8 cellular contexts compared by ENCODE assay signal in the genomic region with DNA sequence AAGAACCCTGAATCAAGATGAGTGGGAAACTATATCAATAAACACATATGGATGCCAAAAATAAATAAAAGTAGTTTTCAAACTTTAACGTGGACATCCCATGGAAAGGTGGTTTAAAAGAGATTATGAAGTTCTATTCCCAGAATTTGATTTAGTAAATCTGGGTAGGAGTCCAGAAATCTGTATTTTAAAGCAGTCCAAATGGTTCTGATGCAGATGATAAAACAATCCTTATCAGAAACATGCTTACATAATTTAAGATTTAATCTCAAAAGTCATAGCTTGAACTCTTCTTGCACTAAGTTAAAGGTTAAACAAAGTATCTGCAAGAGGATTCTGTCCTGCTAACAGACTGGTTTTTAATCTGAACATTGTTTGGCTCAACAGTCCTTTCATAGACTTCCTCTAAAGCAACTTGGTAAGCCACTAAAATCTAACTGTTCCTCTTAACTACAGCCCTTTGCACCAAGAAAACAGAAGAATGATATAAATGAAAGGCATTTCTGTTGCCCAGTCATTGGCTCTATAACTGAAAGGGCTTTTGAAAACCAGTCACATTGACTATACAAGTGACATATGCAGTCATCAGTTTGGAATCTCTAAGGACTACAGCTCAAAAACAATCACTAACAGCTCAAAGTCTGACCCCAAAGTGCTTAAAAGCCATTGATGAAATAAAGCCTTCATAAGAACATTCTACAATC. TPM values are rescaled to one million over a fixed set of nuclear protein-coding genes. Genes with fewer than 3 reads are reported as not detected.
DNase-seq lines count a peak whose midpoint lies in the region; ATAC-seq, FAIRE-seq and TF ChIP-seq lines count a peak whose summit lies in the region.
"Had no signal": no experiment of that assay in that cellular context is flagged by ENCODE, and none has a peak within 500 bp of the region (broad histone marks: within the 10 kb centered on the region; RNA-seq: fewer than 3 reads in every experiment).

No MANE protein-coding gene starts in this region.

- H3K4me3 Mint-ChIP-seq in astrocyte (ENCODE audit: unreplicated experiment): peak overlapping the region; percentile 17
- H3K4me3 Mint-ChIP-seq in CD8-positive, alpha-beta T cell: no peak overlapping the region
- no peak overlapping the region for H3K4me3 Mint-ChIP-seq in T-helper 2 cell treated with Interferon-gamma antibody and Interleukin-4, amounts not matched to agents 5 μg/mL and 100 μg/mL, for 36 hours
- H3K4me3 Mint-ChIP-seq: central memory CD8-positive, alpha-beta T cell had no signal

- no peaks in the 10 kb centered on the region for H3K27me3 Mint-ChIP-seq in astrocyte (ENCODE audit: low read depth, unreplicated experiment)
- H3K27me3 Mint-ChIP-seq in CD8-positive, alpha-beta T cell (ENCODE audit: low read depth): no peaks in the 10 kb centered on the region
- H3K27me3 Mint-ChIP-seq in T-helper 2 cell treated with Interferon-gamma antibody and Interleukin-4, amounts not matched to agents 5 μg/mL and 100 μg/mL, for 36 hours (ENCODE audit: low read depth): no peaks in the 10 kb centered on the region
- H3K27me3 Mint-ChIP-seq: central memory CD8-positive, alpha-beta T cell had no signal

- peaks cover 82% of the 10 kb centered on the region for H4K20me1 ChIP-seq in astrocyte (ENCODE audit: insufficient read depth, low read length)

- TF ChIP-seq CTCF in astrocyte (IDR thresholded peaks at IDR 0.05; ENCODE audit: insufficient read depth, low read depth, low read length) (no peak), kidney (IDR thresholded peaks at IDR 0.05; ENCODE audit: borderline replicate concordance, extremely low read depth, insufficient read depth) (no peak), suprapubic skin (IDR thresholded peaks at IDR 0.05) (no peak)
- TF ChIP-seq CTCF in CD8-positive, alpha-beta T cell (IDR thresholded peaks at IDR 0.05): no peak

- no peak for TF ChIP-seq POLR2A in suprapubic skin (IDR thresholded peaks at IDR 0.05)

- H3K4me1 Mint-ChIP-seq in astrocyte (ENCODE audit: low read depth, unreplicated experiment): peaks cover 43% of the 10 kb centered on the region
- peaks cover 15% of the 10 kb centered on the region for H3K4me1 Mint-ChIP-seq in CD8-positive, alpha-beta T cell (ENCODE audit: low read depth)
- peaks cover 25% of the 10 kb centered on the region for H3K4me1 Mint-ChIP-seq in T-helper 2 cell treated with Interferon-gamma antibody and Interleukin-4, amounts not matched to agents 5 μg/mL and 100 μg/mL, for 36 hours (ENCODE audit: low read depth)

- H3K4me1 ChIP-seq in astrocyte (ENCODE audit: insufficient read depth, low read length) (peaks cover 26% of the 10 kb centered on the region), kidney (ENCODE audit: control insufficient read depth in 1 of 2, insufficient read depth in 1 of 2, low read depth in 1 of 2, low read length in 2 of 2) (peaks cover 7 to 12% of the 10 kb centered on the region in 2 donors), suprapubic skin (peaks cover 37% of the 10 kb centered on the region)
- H3K4me1 ChIP-seq in CD8-positive, alpha-beta T cell (ENCODE audit: insufficient read depth, low read length): no peaks in the 10 kb centered on the region

- whole genome bisulfite sequencing in suprapubic skin: 4% methylated on average over 1 of the region's 1 CpG

- POLR2A ChIA-PET in CD8-positive, alpha-beta T cell (lab: Charles Lee): no interaction called here

- no peak overlapping the region for H2AFZ ChIP-seq in astrocyte (ENCODE audit: low read depth, low read length)

- no peak for ATAC-seq in CD8-positive, alpha-beta T cell
- ATAC-seq in GM21526 (IDR thresholded peaks at IDR 0.05; ENCODE audit: low FRiP score, unreplicated experiment): no peak

- H3K9me3 ChIP-seq in astrocyte (ENCODE audit: insufficient read depth, low read depth, low read length) (no peaks in the 10 kb centered on the region), kidney (ENCODE audit: control insufficient read depth in 1 of 2, low read length in 2 of 2) (no peaks in the 10 kb centered on the region), suprapubic skin (no peaks in the 10 kb centered on the region)
- H3K9me3 ChIP-seq in CD8-positive, alpha-beta T cell (ENCODE audit: low read length): no peaks in the 10 kb centered on the region

- intact Hi-C loops in kidney (cut with DNase I): no loop called here
- intact Hi-C loops in CD8-positive, alpha-beta T cell (cut with DNase I, micrococcal nuclease): no loop called here

- H3K27me3 ChIP-seq in astrocyte (ENCODE audit: insufficient read depth, low read length): no peaks in the 10 kb centered on the region
- no peaks in the 10 kb centered on the region for H3K27me3 ChIP-seq in suprapubic skin
- H3K27me3 ChIP-seq in CD8-positive, alpha-beta T cell (ENCODE audit: insufficient read depth, low read length): no peaks in the 10 kb centered on the region

- H3K4me3 ChIP-seq in astrocyte (ENCODE audit: insufficient read depth, low read depth, low read length): no peak overlapping the region
- H3K4me3 ChIP-seq in kidney (ENCODE audit: low read length in 2 of 2): no peak overlapping the region
- H3K4me3 ChIP-seq in suprapubic skin: no peak overlapping the region
- no peak overlapping the region for H3K4me3 ChIP-seq in CD8-positive, alpha-beta T cell (ENCODE audit: low read depth, low read length)

- H3K9me3 Mint-ChIP-seq in astrocyte (ENCODE audit: unreplicated experiment): peaks cover 3% of the 10 kb centered on the region
- H3K9me3 Mint-ChIP-seq in CD8-positive, alpha-beta T cell: no peaks in the 10 kb centered on the region
- H3K9me3 Mint-ChIP-seq in T-helper 2 cell treated with Interferon-gamma antibody and Interleukin-4, amounts not matched to agents 5 μg/mL and 100 μg/mL, for 36 hours: no peaks in the 10 kb centered on the region
- H3K9me3 Mint-ChIP-seq: central memory CD8-positive, alpha-beta T cell had no signal

- no peaks in the 10 kb centered on the region for H3K36me3 Mint-ChIP-seq in astrocyte (ENCODE audit: low read depth, unreplicated experiment)
- H3K36me3 Mint-ChIP-seq in CD8-positive, alpha-beta T cell: no peaks in the 10 kb centered on the region
- peaks cover 1% of the 10 kb centered on the region for H3K36me3 Mint-ChIP-seq in T-helper 2 cell treated with Interferon-gamma antibody and Interleukin-4, amounts not matched to agents 5 μg/mL and 100 μg/mL, for 36 hours (ENCODE audit: low read depth)

- H3K9ac ChIP-seq in astrocyte (ENCODE audit: low read length) (peak overlapping the region; percentile 61), kidney (ENCODE audit: low read length in 2 of 2) (no peak overlapping the region)

- TF ChIP-seq EP300 in suprapubic skin (IDR thresholded peaks at IDR 0.05): no peak

- no peak for FAIRE-seq in HTR-8/SVneo (lab: Jason Lieb, UNC)
- FAIRE-seq in astrocyte (lab: Jason Lieb, UNC): peak; percentile 69
- FAIRE-seq in kidney (lab: Jason Lieb, UNC): no peak

- CTCF ChIA-PET in CD8-positive, alpha-beta T cell (lab: Charles Lee): interaction anchor here (0.8 kb wide), 1 partner anchor 50 kb away, joined by 3 read pairs; no protein-coding TSS in a partner anchor

- DNase-seq in HTR-8/SVneo (ENCODE audit: insufficient read length, low spot score) (peak; percentile 74), astrocyte (ENCODE audit: low read depth) (peak; percentile 87), kidney (no peak), suprapubic skin (ENCODE audit: low spot score in 2 of 2) (no peak)
- DNase-seq in CD8-positive, alpha-beta T cell: no peak
- DNase-seq in T-helper 2 cell treated with Interferon-gamma antibody and Interleukin-4, amounts not matched to agents 5 μg/mL and 100 μg/mL, for 36 hours (ENCODE audit: low spot score): no peak

- H3K79me2 ChIP-seq in astrocyte (ENCODE audit: insufficient read depth, low read length): peaks cover 93% of the 10 kb centered on the region

- no peaks in the 10 kb centered on the region for H3K36me3 ChIP-seq in astrocyte (ENCODE audit: insufficient read depth, low read length)
- H3K36me3 ChIP-seq in kidney (ENCODE audit: control insufficient read depth in 1 of 2, insufficient read depth in 2 of 2, low read length in 2 of 2): no peaks in the 10 kb centered on the region
- no peaks in the 10 kb centered on the region for H3K36me3 ChIP-seq in suprapubic skin
- H3K36me3 ChIP-seq in CD8-positive, alpha-beta T cell (ENCODE audit: insufficient read depth, low read length): no peaks in the 10 kb centered on the region

- peak overlapping the region; percentile 77 for H3K27ac ChIP-seq in astrocyte (ENCODE audit: low read depth, low read length)
- H3K27ac ChIP-seq in kidney (ENCODE audit: low read depth in 2 of 2, low read length in 2 of 2): peak overlapping the region; percentile 9 to 20
- peak overlapping the region; percentile 61 for H3K27ac ChIP-seq in suprapubic skin
- H3K27ac ChIP-seq in CD8-positive, alpha-beta T cell (ENCODE audit: low read depth, low read length): no peak overlapping the region

- peak overlapping the region; percentile 97 for H3K27ac Mint-ChIP-seq in astrocyte (ENCODE audit: unreplicated experiment)
- no peak overlapping the region for H3K27ac Mint-ChIP-seq in CD8-positive, alpha-beta T cell
- no peak overlapping the region for H3K27ac Mint-ChIP-seq in T-helper 2 cell treated with Interferon-gamma antibody and Interleukin-4, amounts not matched to agents 5 μg/mL and 100 μg/mL, for 36 hours

- H3K4me2 ChIP-seq in astrocyte (ENCODE audit: low read length): peak overlapping the region; percentile 64

RNA-seq across cellular contexts. Expression of gene MAP4, which starts 23.4 kb away (rescaled TPM):
- total RNA-seq in astrocyte (471 and 475 TPM in 2 replicates), kidney (239 TPM), suprapubic skin (100 to 1,000 TPM; 132 to 162 (median 144) TPM)
- 69.6 TPM for polyA plus RNA-seq in kidney (ENCODE audit: insufficient read depth, low read depth, low replicate concordance)
- 10 to 100 TPM; 33.2 to 34.1 TPM for total RNA-seq in CD8-positive, alpha-beta T cell

Comparison
In these comparisons a context has a peak if more than half of its experiments do, and no peak if none do; other contexts are left out.
1. DNase-seq: peak in HTR-8/SVneo (single experiment) and astrocyte (single experiment); none in kidney (single experiment), suprapubic skin (0 of 2), CD8-positive, alpha-beta T cell (0 of 7) and T-helper 2 cell treated with Interferon-gamma antibody and Interleukin-4, amounts not matched to agents 5 μg/mL and 100 μg/mL, for 36 hours (single experiment).